Comparison of ENCODE assay signal across 1 cellular context in genomic region chr16:12771341-12771798, GRCh38.
A peak's percentile ranks its signal among the peaks of the same experiment; 100 is the strongest.
TF ChIP-seq lines count a peak whose summit lies in the region.

No MANE protein-coding gene starts in this region.

TF ChIP-seq in SK-N-SH, 30 proteins besides CTCF, POLR2A, EP300 and RAD21 (continued from another document):
- no peak for TF ChIP-seq IRF3 (IDR thresholded peaks at IDR 0.05; ENCODE audit: low read depth, low read length)
- no peak for TF ChIP-seq ELF1 (IDR thresholded peaks at IDR 0.05)
- no peak for TF ChIP-seq MAX (IDR thresholded peaks at IDR 0.05; ENCODE audit: low read depth)
- no peak for TF ChIP-seq TCF12 (IDR thresholded peaks at IDR 0.05)
- TF ChIP-seq RXRA (IDR thresholded peaks at IDR 0.05; ENCODE audit: borderline replicate concordance, low read depth), result no peak
- TF ChIP-seq EZH2phosphoT487 (IDR thresholded peaks at IDR 0.05; ENCODE audit: borderline replicate concordance, low read depth), result no peak
- TF ChIP-seq RCOR1 (IDR thresholded peaks at IDR 0.05; ENCODE audit: low read length), result peak; percentile 84
